In the genomic region with DNA sequence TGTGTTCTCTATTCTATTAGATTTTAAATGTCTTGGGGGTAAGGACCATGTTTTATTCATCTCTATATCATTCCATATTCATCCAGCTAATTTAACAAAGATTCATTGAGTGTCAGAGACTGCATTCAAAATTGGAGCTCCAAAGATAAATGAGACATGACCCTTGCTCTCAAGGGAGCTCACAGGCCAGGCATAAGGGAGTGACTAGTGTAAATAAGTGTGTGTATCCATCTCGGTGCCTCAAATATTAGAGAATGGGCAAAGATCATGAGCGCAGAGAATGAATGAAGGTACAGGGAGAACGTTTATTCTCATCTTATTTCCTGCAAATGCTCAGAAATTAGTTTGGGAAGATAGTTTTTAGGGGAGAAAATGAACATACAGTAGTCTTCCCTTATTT, we compare ENCODE assay signal across 22 cellular contexts.
DNase-seq lines count a peak whose midpoint lies in the region; ATAC-seq, FAIRE-seq and TF ChIP-seq lines count a peak whose summit lies in the region.
"Had no signal": no experiment of that assay in that cellular context is flagged by ENCODE, and none has a peak within 500 bp of the region (broad histone marks: within the 10 kb centered on the region; RNA-seq: fewer than 3 reads in every experiment).

No MANE protein-coding gene starts in this region.

- no peaks in the 10 kb centered on the region for H3K36me3 ChIP-seq in Caco-2 (ENCODE audit: control insufficient read depth, insufficient read depth, low read length)
- H3K36me3 ChIP-seq in hepatocyte (replicated peaks; ENCODE audit: insufficient read depth, low read depth), result no peaks in the 10 kb centered on the region
- no peaks in the 10 kb centered on the region for H3K36me3 ChIP-seq in HepG2 (replicated peaks in 1 of 2; ENCODE audit: control insufficient read depth in 1 of 2, insufficient read depth in 2 of 2, low read length in 2 of 2)
- H3K36me3 ChIP-seq: BLaER1 treated with 17β-estradiol and CSF1 and Interleukin-3, amounts not matched to agents 10 nM and 100 nM had no signal

- TF ChIP-seq POLR2A in HepG2 (IDR thresholded peaks at IDR 0.05; ENCODE audit: insufficient read depth in 1 of 2, low read depth in 2 of 2, low read length in 2 of 2), result no peak

- TF ChIP-seq CTCF in Caco-2 (IDR thresholded peaks at IDR 0.05; ENCODE audit: insufficient read depth in 1 of 2, low read depth in 1 of 2, low read length in 1 of 2, severe bottlenecking in 1 of 2, unreplicated experiment in 1 of 2) (no peak), hepatocyte (IDR thresholded peaks at IDR 0.05; ENCODE audit: poor library complexity) (no peak), HepG2 (CRISPR knock-in tag; IDR thresholded peaks at IDR 0.05) (no peak), nephron progenitor cell (IDR thresholded peaks at IDR 0.05) (no peak)

- H3K79me2 ChIP-seq in hepatocyte (no peaks in the 10 kb centered on the region), HepG2 (ENCODE audit: insufficient read depth, low read length) (no peaks in the 10 kb centered on the region)

- H3K4me3 ChIP-seq in Caco-2 (ENCODE audit: low read depth, low read length), result no peak overlapping the region
- H3K4me3 ChIP-seq in hepatocyte, result no peak overlapping the region
- H3K4me3 ChIP-seq in HepG2 (replicated peaks in 1 of 3; ENCODE audit: insufficient read depth in 1 of 3, low read depth in 2 of 3, low read length in 3 of 3), result no peak overlapping the region
- H3K4me3 ChIP-seq: A549; BLaER1 treated with 17β-estradiol and CSF1 and Interleukin-3, amounts not matched to agents 10 nM and 100 nM had no signal

- H3K27ac Mint-ChIP-seq in Caco-2 (ENCODE audit: unreplicated experiment) (peak overlapping the region; percentile 29), nephron progenitor cell (peak overlapping the region; percentile 7)
- H3K27ac Mint-ChIP-seq: B cell; CD4-positive, alpha-beta T cell; CD8-positive, alpha-beta T cell had no signal

- TF ChIP-seq EP300 in HepG2 (IDR thresholded peaks at IDR 0.05; ENCODE audit: low read depth in 2 of 2, low read length in 2 of 2) (no peak), HepG2 (CRISPR knock-in tag; IDR thresholded peaks at IDR 0.05; ENCODE audit: borderline replicate concordance) (no peak)

- no peaks in the 10 kb centered on the region for H3K9me2 ChIP-seq in hepatocyte (replicated peaks; ENCODE audit: insufficient read depth)

- ATAC-seq in HepG2 (peak; percentile 69), GM21786 (IDR thresholded peaks at IDR 0.05; ENCODE audit: unreplicated experiment) (no peak)
- ATAC-seq: A549; CD8-positive, alpha-beta T cell had no signal

- intact Hi-C loops in Caco-2 (cut with micrococcal nuclease; ENCODE audit: unreplicated experiment) (no loop called here), HepG2 (cut with micrococcal nuclease; ENCODE audit: unreplicated experiment) (no loop called here)

- no peak overlapping the region for H2AFZ ChIP-seq in hepatocyte
- H2AFZ ChIP-seq in HepG2 (ENCODE audit: low read length), result no peak overlapping the region

- H3K4me1 ChIP-seq in Caco-2 (peaks cover 19% of the 10 kb centered on the region), hepatocyte (ENCODE audit: insufficient read depth) (no peaks in the 10 kb centered on the region), HepG2 (ENCODE audit: insufficient read depth, low read length) (peaks cover 15% of the 10 kb centered on the region)
- H3K4me1 ChIP-seq: A549; BLaER1 treated with 17β-estradiol and CSF1 and Interleukin-3, amounts not matched to agents 10 nM and 100 nM had no signal

- H3K4me2 ChIP-seq in hepatocyte, result no peak overlapping the region
- no peak overlapping the region for H3K4me2 ChIP-seq in HepG2 (ENCODE audit: low read depth, low read length)
- H3K4me2 ChIP-seq: A549; BLaER1 treated with 17β-estradiol and CSF1 and Interleukin-3, amounts not matched to agents 10 nM and 100 nM had no signal

- no peak overlapping the region for H3K9ac ChIP-seq in HepG2 (ENCODE audit: insufficient read depth, low read depth, low read length)
- H3K9ac ChIP-seq: BLaER1 treated with 17β-estradiol and CSF1 and Interleukin-3, amounts not matched to agents 10 nM and 100 nM had no signal

- CTCF ChIA-PET in Caco-2 (lab: Charles Lee) (no interaction called here), HepG2 (lab: Yijun Ruan, JAX; ENCODE audit: low intra/inter-chr PET ratio, low total read pairs) (no interaction called here)

- 58% methylated on average over 3 of the region's 3 CpGs for WGBS in hepatocyte (ENCODE audit: low lambda C conversion rate, missing lambda C conversion rate)
- WGBS in HepG2 (ENCODE audit: low lambda C conversion rate), result 0% methylated on average over 3 of the region's 3 CpGs

- in situ Hi-C loops in HepG2 (cut with HindIII; ENCODE audit: extremely low pct_ligation_motif_present, low pct_unique_long_range_greater_than_20kb), result no loop called here

- H3K4me1 Mint-ChIP-seq in Caco-2 (ENCODE audit: low read depth, unreplicated experiment) (peaks cover 16% of the 10 kb centered on the region), nephron progenitor cell (peaks cover 8% of the 10 kb centered on the region)
- H3K4me1 Mint-ChIP-seq: B cell had no signal

- POLR2A ChIA-PET in Caco-2 (lab: Charles Lee), result no interaction called here
- POLR2A ChIA-PET in HepG2 (lab: Yijun Ruan, JAX), result no interaction called here

- peak overlapping the region; percentile 6 for H3K4me3 Mint-ChIP-seq in Caco-2 (ENCODE audit: unreplicated experiment)
- H3K4me3 Mint-ChIP-seq in nephron progenitor cell, result no peak overlapping the region
- H3K4me3 Mint-ChIP-seq: B cell; CD4-positive, alpha-beta T cell; CD8-positive, alpha-beta T cell had no signal

- H3K27ac ChIP-seq in hepatocyte (peak overlapping the region; percentile 53), HepG2 (ENCODE audit: extremely low read length, insufficient read depth, low read length) (no peak overlapping the region), caudate nucleus (ENCODE audit: low read depth, low read length) (no peak overlapping the region)
- H3K27ac ChIP-seq: 22Rv1; A549; BLaER1 treated with 17β-estradiol and CSF1 and Interleukin-3, amounts not matched to agents 10 nM and 100 nM; C4-2B had no signal

- no peak for TF ChIP-seq RAD21 in HepG2 (CRISPR knock-in tag; IDR thresholded peaks at IDR 0.05)

- peak; percentile 43 for FAIRE-seq in HepG2 (lab: Jason Lieb, UNC)
- FAIRE-seq: A549, D721Med, G401.6, GM12891, GM19239 had no signal

- no TSS peak for BruUV-seq in Caco-2 (replicated peaks; lab: Mats Ljungman, UMichigan)
- BruUV-seq in HepG2 (replicated peaks; lab: Mats Ljungman, UMichigan), result no TSS peak

- no peaks in the 10 kb centered on the region for H3K9me3 Mint-ChIP-seq in Caco-2 (ENCODE audit: unreplicated experiment)
- H3K9me3 Mint-ChIP-seq in nephron progenitor cell, result peaks cover 15% of the 10 kb centered on the region
- H3K9me3 Mint-ChIP-seq: CD4-positive, alpha-beta T cell; CD8-positive, alpha-beta T cell had no signal

- H3K36me3 Mint-ChIP-seq in Caco-2 (ENCODE audit: insufficient read depth, unreplicated experiment) (no peaks in the 10 kb centered on the region), nephron progenitor cell (ENCODE audit: low read depth) (no peaks in the 10 kb centered on the region)
- H3K36me3 Mint-ChIP-seq: CD8-positive, alpha-beta T cell had no signal

- H4K20me1 ChIP-seq in hepatocyte (ENCODE audit: insufficient read depth, poor library complexity, severe bottlenecking) (no peaks in the 10 kb centered on the region), HepG2 (ENCODE audit: insufficient read depth, low read length) (no peaks in the 10 kb centered on the region)

- peak in 1 of 2 experiments; percentile 30 for DNase-seq in Caco-2
- no peak for DNase-seq in hepatocyte (ENCODE audit: low spot score)
- peak; percentile 3 for DNase-seq in HepG2 (ENCODE audit: low spot score)
- DNase-seq in nephron progenitor cell, result no peak
- DNase-seq in activated CD8-positive, alpha-beta memory T cell treated with anti-CD3 and anti-CD28 coated beads for 24 hours, result no peak
- DNase-seq in caudate nucleus (lab: John Stamatoyannopoulos, UW), result no peak
- DNase-seq in NCI-H1417 treated with DMSO at 0.1 percent for 48 hours (lab: John Stamatoyannopoulos, UW), result no peak
- DNase-seq: AML-193; CD4-positive, alpha-beta T cell; CD8-positive, alpha-beta T cell; DMS79 treated with DMSO at 0.1 percent for 48 hours; GF-D8 had no signal

- H3K27me3 Mint-ChIP-seq in Caco-2 (ENCODE audit: insufficient read depth, unreplicated experiment), result no peaks in the 10 kb centered on the region
- H3K27me3 Mint-ChIP-seq in nephron progenitor cell (ENCODE audit: low read depth, poor library complexity), result peaks cover 4% of the 10 kb centered on the region
- H3K27me3 Mint-ChIP-seq: CD4-positive, alpha-beta T cell had no signal

- H3K27me3 ChIP-seq in Caco-2 (replicated peaks; ENCODE audit: control insufficient read depth, insufficient read depth, low read length) (no peaks in the 10 kb centered on the region), hepatocyte (no peaks in the 10 kb centered on the region), HepG2 (ENCODE audit: control insufficient read depth in 1 of 2, insufficient read depth in 2 of 2, low read length in 2 of 2) (no peaks in the 10 kb centered on the region)

- H3K9me3 ChIP-seq in Caco-2 (no peaks in the 10 kb centered on the region), hepatocyte (ENCODE audit: low read depth) (no peaks in the 10 kb centered on the region), HepG2 (ENCODE audit: low read length) (no peaks in the 10 kb centered on the region)
- H3K9me3 ChIP-seq: A549; BLaER1 treated with 17β-estradiol and CSF1 and Interleukin-3, amounts not matched to agents 10 nM and 100 nM had no signal

TF ChIP-seq in HepG2, 621 proteins besides CTCF, POLR2A, EP300 and RAD21:
- 0 out of 2 replicates have a peak, but pooled peaks have one; percentile 29 for TF ChIP-seq FOXA3 (CRISPR knock-in tag; IDR thresholded peaks at IDR 0.05)
- no peak for TF ChIP-seq CSRNP2 (CRISPR knock-in tag; conservative IDR thresholded peaks at IDR 0.05; ENCODE audit: low read depth)
- TF ChIP-seq GATAD2A (CRISPR knock-in tag; IDR thresholded peaks at IDR 0.05), result no peak
- peak; percentile 66 for TF ChIP-seq HNF4A (CRISPR knock-in tag; IDR thresholded peaks at IDR 0.05)
